Comparison of ENCODE assay signal across 1 cellular context in genomic region chr6:113970808-113971676, GRCh38.
TF ChIP-seq lines count a peak whose summit lies in the region.

Gene HDAC2, minus strand, starts transcription at chr6:113971148. Its CDS starts 240 bp downstream, at chr6:113970908.

TF ChIP-seq in HepG2, 621 proteins besides CTCF, POLR2A, EP300 and RAD21 (continued from another document and continues in another):
- TF ChIP-seq E2F5 (CRISPR knock-in tag; conservative IDR thresholded peaks at IDR 0.05) (peak; percentile 90), ZNF784 (CRISPR knock-in tag; IDR thresholded peaks at IDR 0.05; ENCODE audit: borderline replicate concordance) (peak; percentile 95), AKNA (CRISPR knock-in tag; IDR thresholded peaks at IDR 0.05; ENCODE audit: borderline replicate concordance) (peak; percentile 99), DPF2 (CRISPR knock-in tag; IDR thresholded peaks at IDR 0.05; ENCODE audit: borderline replicate concordance, low read depth) (0 out of 2 replicates have a peak, but pooled peaks have one; percentile 20), BCLAF1 (IDR thresholded peaks at IDR 0.05) (no peak), MTERF4 (CRISPR knock-in tag; IDR thresholded peaks at IDR 0.05) (peak; percentile 86; the same call in 1 of the 2 replicates), ZNF24 (IDR thresholded peaks at IDR 0.05) (no peak), TBP (CRISPR knock-in tag; IDR thresholded peaks at IDR 0.05) (no peak), MEIS1 (CRISPR knock-in tag; IDR thresholded peaks at IDR 0.05; ENCODE audit: borderline replicate concordance) (peak; percentile 69; the same call in 1 of the 2 replicates), ZNF33A (CRISPR knock-in tag; IDR thresholded peaks at IDR 0.05; ENCODE audit: borderline replicate concordance) (no peak), GMEB1 (CRISPR knock-in tag; IDR thresholded peaks at IDR 0.05; ENCODE audit: borderline replicate concordance) (peak; percentile 54; the same call in 1 of the 2 replicates), ZNF383 (CRISPR knock-in tag; IDR thresholded peaks at IDR 0.05; ENCODE audit: borderline replicate concordance) (no peak), ZNF574 (CRISPR knock-in tag; IDR thresholded peaks at IDR 0.05) (peak; percentile 91), ZBTB8A (CRISPR knock-in tag; IDR thresholded peaks at IDR 0.05; ENCODE audit: borderline replicate concordance, low read depth) (peak; percentile 92; the same call in 1 of the 2 replicates), ZNF678 (CRISPR knock-in tag; IDR thresholded peaks at IDR 0.05) (peak; percentile 98), ZNF362 (CRISPR knock-in tag; IDR thresholded peaks at IDR 0.05; ENCODE audit: borderline replicate concordance) (peak; percentile 49; the same call in 1 of the 2 replicates), ZNF3 (CRISPR knock-in tag; IDR thresholded peaks at IDR 0.05) (peak; percentile 57; the same call in 1 of the 2 replicates), ZNF598 (CRISPR knock-in tag; IDR thresholded peaks at IDR 0.05; ENCODE audit: borderline replicate concordance) (peak; percentile 75; the same call in 1 of the 2 replicates), TBX3 (IDR thresholded peaks at IDR 0.05; ENCODE audit: borderline replicate concordance) (peak; percentile 41; the same call in 1 of the 2 replicates), ZBTB33 (CRISPR knock-in tag; IDR thresholded peaks at IDR 0.05) (peak; percentile 80), SP2 (CRISPR knock-in tag; IDR thresholded peaks at IDR 0.05) (peak; percentile 60), ZNF891 (CRISPR knock-in tag; IDR thresholded peaks at IDR 0.05) (0 out of 2 replicates have a peak, but pooled peaks have one; percentile 21), ZNF34 (CRISPR knock-in tag; IDR thresholded peaks at IDR 0.05; ENCODE audit: borderline replicate concordance) (peak; percentile 93), SNAPC2 (CRISPR knock-in tag; IDR thresholded peaks at IDR 0.05) (peak; percentile 85; the same call in 1 of the 2 replicates)
